Comparison of ENCODE assay signal across 7 cellular contexts in genomic region chr2:14631676-14632075, GRCh38. TPM values are rescaled to one million over a fixed set of nuclear protein-coding genes. Genes with fewer than 3 reads are reported as not detected.
DNase-seq lines count a peak whose midpoint lies in the region; ATAC-seq and TF ChIP-seq lines count a peak whose summit lies in the region.

No MANE protein-coding gene starts in this region.

- DNase-seq in epithelial cell of prostate (ENCODE audit: low read depth, low spot score) (no peak), suprapubic skin (ENCODE audit: low spot score in 2 of 2) (no peak), KBM-7 (no peak), lower lobe of right lung (no peak), retina (no peak)

- no peak for ATAC-seq in lower lobe of right lung

- WGBS in suprapubic skin = 45% methylated on average over 1 of the region's 1 CpG

- H3K27me3 ChIP-seq in muscle layer of duodenum (ENCODE audit: low read depth, low read length) (peaks cover 13% of the 10 kb centered on the region), suprapubic skin (peaks cover 20% of the 10 kb centered on the region), lower lobe of right lung (ENCODE audit: low read depth) (peaks cover 33% of the 10 kb centered on the region)

- H3K4me1 ChIP-seq in muscle layer of duodenum (ENCODE audit: control insufficient read depth in 1 of 2, insufficient read depth in 2 of 2, low read length in 2 of 2) (peaks cover 0 to 42% of the 10 kb centered on the region in 2 donors), suprapubic skin (peaks cover 47% of the 10 kb centered on the region), lower lobe of right lung (peaks cover 9% of the 10 kb centered on the region)

- TF ChIP-seq CTCF in VCaP (conservative IDR thresholded peaks at IDR 0.05) = no peak
- no peak for TF ChIP-seq CTCF in suprapubic skin (IDR thresholded peaks at IDR 0.05)
- TF ChIP-seq CTCF in lower lobe of right lung (IDR thresholded peaks at IDR 0.05) = no peak

- intact Hi-C loops in lower lobe of right lung (cut with DNase I) = no loop called here

- no peaks in the 10 kb centered on the region for H3K9me3 ChIP-seq in muscle layer of duodenum (ENCODE audit: control insufficient read depth in 1 of 2, low read length in 2 of 2)
- no peaks in the 10 kb centered on the region for H3K9me3 ChIP-seq in suprapubic skin
- H3K9me3 ChIP-seq in lower lobe of right lung = no peaks in the 10 kb centered on the region

- H3K27ac ChIP-seq in VCaP (peak overlapping the region; percentile 95; the same call in 1 of the 2 replicates), epithelial cell of prostate (peak overlapping the region; percentile 78), muscle layer of duodenum (ENCODE audit: low read length) (peak overlapping the region; percentile 23), suprapubic skin (no peak overlapping the region), lower lobe of right lung (no peak overlapping the region)

- H3K4me3 ChIP-seq in muscle layer of duodenum (ENCODE audit: low read depth in 1 of 2, low read length in 2 of 2) (peak overlapping the region; percentile 37 to 80), suprapubic skin (peak overlapping the region; percentile 65), lower lobe of right lung (no peak overlapping the region)

- no peak for TF ChIP-seq POLR2A in suprapubic skin (IDR thresholded peaks at IDR 0.05)

- H3K36me3 ChIP-seq in muscle layer of duodenum (ENCODE audit: control insufficient read depth in 1 of 2, insufficient read depth in 2 of 2, low read length in 2 of 2) = no peaks in the 10 kb centered on the region
- H3K36me3 ChIP-seq in suprapubic skin = no peaks in the 10 kb centered on the region
- no peaks in the 10 kb centered on the region for H3K36me3 ChIP-seq in lower lobe of right lung

- TF ChIP-seq EP300 in suprapubic skin (IDR thresholded peaks at IDR 0.05) = no peak

- in situ Hi-C loops in KBM-7 (cut with MboI; ENCODE audit: low pct_unique_long_range_greater_than_20kb, low sequenced_read_pairs) = no loop called here

RNA-seq across cellular contexts. Expression of gene LRATD1, which starts 0.8 kb away (rescaled TPM):
- total RNA-seq in suprapubic skin (10 to 100 TPM; 41.5 to 70.9 (median 59.3) TPM), lower lobe of right lung (8.0 TPM)

Comparison
In these comparisons a context has a peak if more than half of its experiments do, and no peak if none do; other contexts are left out.
1. H3K27ac ChIP-seq: peak in VCaP (single experiment), epithelial cell of prostate (single experiment) and muscle layer of duodenum (single experiment); none in suprapubic skin (single experiment) and lower lobe of right lung (single experiment).